ENCODE assay signal across 8 cellular contexts in genomic region chr17:49223517-49224197, GRCh38.
DNase-seq lines count a peak whose midpoint lies in the region; ATAC-seq, FAIRE-seq and TF ChIP-seq lines count a peak whose summit lies in the region.

No MANE protein-coding gene starts in this region.

- peak; percentile 97 for FAIRE-seq in HTR-8/SVneo (lab: Jason Lieb, UNC)

- H3K4me3 ChIP-seq in BLaER1 (peak overlapping the region; percentile 56), astrocyte of the spinal cord (ENCODE audit: low read depth, low read length) (no peak overlapping the region), iPS-20b (ENCODE audit: low read length) (peak overlapping the region; percentile 59)

- H3K36me3 ChIP-seq in BLaER1 (no peaks in the 10 kb centered on the region), iPS-20b (ENCODE audit: insufficient read depth, low read depth, low read length) (no peaks in the 10 kb centered on the region)

- in situ Hi-C loops in astrocyte of the spinal cord (cut with HindIII; ENCODE audit: low sequenced_read_pairs), result no loop called here

- peaks cover 33% of the 10 kb centered on the region for H3K36me3 Mint-ChIP-seq in T-helper 2 cell treated with Interferon-gamma antibody and Interleukin-4, amounts not matched to agents 5 μg/mL and 100 μg/mL, for 36 hours (ENCODE audit: low read depth)

- DNase-seq in HTR-8/SVneo (ENCODE audit: insufficient read length, low spot score) (peak; percentile 86), astrocyte of the spinal cord (ENCODE audit: low read depth, low spot score) (no peak)
- DNase-seq in T-helper 2 cell treated with Interferon-gamma antibody and Interleukin-4, amounts not matched to agents 5 μg/mL and 100 μg/mL, for 36 hours (ENCODE audit: low spot score), result peak; percentile 55
- DNase-seq in stimulated activated CD4-positive, alpha-beta T cell treated with anti-CD3 and anti-CD28 coated beads, Interleukin-1b, Interleukin-23, amount 100 ng/mL, for 24 hours (ENCODE audit: low read depth in 4 of 4, low spot score in 1 of 4), result peak in 3 of 4 experiments; percentile 57 to 62 (median 60)

- H3K27me3 ChIP-seq in BLaER1, result peaks cover 53% of the 10 kb centered on the region
- peaks cover 70% of the 10 kb centered on the region for H3K27me3 ChIP-seq in iPS-20b (ENCODE audit: insufficient read depth, low read length)

- H3K27me3 Mint-ChIP-seq in T-helper 2 cell treated with Interferon-gamma antibody and Interleukin-4, amounts not matched to agents 5 μg/mL and 100 μg/mL, for 36 hours (ENCODE audit: low read depth), result peaks cover 26% of the 10 kb centered on the region

- ATAC-seq in GM18861 (IDR thresholded peaks at IDR 0.05; ENCODE audit: unreplicated experiment), result no peak
- ATAC-seq in GM18520 (IDR thresholded peaks at IDR 0.05; ENCODE audit: unreplicated experiment), result no peak

- H3K9me3 ChIP-seq in BLaER1 (no peaks in the 10 kb centered on the region), iPS-20b (ENCODE audit: insufficient read depth, low read depth, low read length) (no peaks in the 10 kb centered on the region)

- no peaks in the 10 kb centered on the region for H3K9me3 Mint-ChIP-seq in T-helper 2 cell treated with Interferon-gamma antibody and Interleukin-4, amounts not matched to agents 5 μg/mL and 100 μg/mL, for 36 hours

- TF ChIP-seq CTCF in astrocyte of the spinal cord (IDR thresholded peaks at IDR 0.05; ENCODE audit: low read depth, low read length), result peak; percentile 94

- peaks cover 30% of the 10 kb centered on the region for H4K20me1 ChIP-seq in BLaER1

- peaks cover 28% of the 10 kb centered on the region for H3K4me1 Mint-ChIP-seq in T-helper 2 cell treated with Interferon-gamma antibody and Interleukin-4, amounts not matched to agents 5 μg/mL and 100 μg/mL, for 36 hours (ENCODE audit: low read depth)

- peak overlapping the region; percentile 91 for H3K4me2 ChIP-seq in BLaER1

- H3K4me1 ChIP-seq in BLaER1 (peaks cover 44% of the 10 kb centered on the region), iPS-20b (ENCODE audit: insufficient read depth, low read length) (no peaks in the 10 kb centered on the region)

- no peak overlapping the region for H3K27ac Mint-ChIP-seq in T-helper 2 cell treated with Interferon-gamma antibody and Interleukin-4, amounts not matched to agents 5 μg/mL and 100 μg/mL, for 36 hours

- peak overlapping the region; percentile 72 for H3K4me3 Mint-ChIP-seq in T-helper 2 cell treated with Interferon-gamma antibody and Interleukin-4, amounts not matched to agents 5 μg/mL and 100 μg/mL, for 36 hours

- H3K27ac ChIP-seq in BLaER1 (no peak overlapping the region), iPS-20b (ENCODE audit: low read length) (no peak overlapping the region)

- no peak overlapping the region for H3K9ac ChIP-seq in BLaER1
- peak overlapping the region; percentile 41; the same call in 1 of the 2 replicates for H3K9ac ChIP-seq in iPS-20b (ENCODE audit: low read depth, low read length)
